1 cellular context compared by ENCODE assay signal in genomic region chr11:86211619-86212018, GRCh38.
TF ChIP-seq lines count a peak whose summit lies in the region.

No MANE protein-coding gene starts in this region.

TF ChIP-seq in K562, 482 proteins besides CTCF, POLR2A, EP300 and RAD21 (continued from another document):
- TF ChIP-seq MGA (IDR thresholded peaks at IDR 0.05) (peak; percentile 20; the same call in 1 of the 2 replicates), CEBPB (tag; IDR thresholded peaks at IDR 0.05) (peak; percentile 24; the same call in 1 of the 2 replicates), RNF2 (IDR thresholded peaks at IDR 0.05) (no peak), RAD51 (IDR thresholded peaks at IDR 0.05; ENCODE audit: borderline replicate concordance, low read depth) (no peak), CBFA2T2 (conservative IDR thresholded peaks at IDR 0.05) (peak; percentile 41), MAZ (CRISPR knock-in tag; conservative IDR thresholded peaks at IDR 0.05 in 1 of 2, IDR thresholded peaks at IDR 0.05 in 1 of 2) (0 out of 4 replicates have a peak, but pooled peaks of 1 of the 2 experiments have one; percentile 17), MEIS2 (IDR thresholded peaks at IDR 0.05; ENCODE audit: partially characterized antibody) (peak; percentile 52), TAL1 (IDR thresholded peaks at IDR 0.05) (peak; percentile 41; the same call in 1 of the 2 replicates), DIDO1 (tag; IDR thresholded peaks at IDR 0.05; ENCODE audit: low read depth) (no peak), C11orf30 (IDR thresholded peaks at IDR 0.05; ENCODE audit: low read depth) (0 out of 2 replicates have a peak, but pooled peaks have one; percentile 15), SMARCA4 (IDR thresholded peaks at IDR 0.05) (peak; percentile 54; the same call in 1 of the 2 replicates), JUND (IDR thresholded peaks at IDR 0.05; ENCODE audit: borderline replicate concordance, low read depth, low read length) (peak; percentile 69), JUND (tag; IDR thresholded peaks at IDR 0.05; ENCODE audit: borderline replicate concordance, low read depth, low read length) (peak; percentile 61; the same call in 1 of the 3 replicates), PKNOX1 (IDR thresholded peaks at IDR 0.05) (peak; percentile 89), MXI1 (IDR thresholded peaks at IDR 0.05; ENCODE audit: low read depth, low read length) (no peak), DPF2 (IDR thresholded peaks at IDR 0.05) (peak; percentile 68; the same call in 1 of the 2 replicates), ZNF316 (IDR thresholded peaks at IDR 0.05) (no peak), RCOR1 (IDR thresholded peaks at IDR 0.05; ENCODE audit: borderline replicate concordance in 1 of 2, low read depth in 2 of 2, low read length in 2 of 2) (peak; percentile 22 to 92; a peak in 2 of 4 replicates), HDAC1 (IDR thresholded peaks at IDR 0.05) (peak in 1 of 2 experiments; percentile 55; a peak in 1 of 4 replicates), CBFA2T3 (IDR thresholded peaks at IDR 0.05) (peak; percentile 70), NFE2 (IDR thresholded peaks at IDR 0.05; ENCODE audit: low read depth) (peak; percentile 56), MAFG (tag; conservative IDR thresholded peaks at IDR 0.05) (0 out of 2 replicates have a peak, but pooled peaks have one; percentile 10), KDM1A (IDR thresholded peaks at IDR 0.05) (peak; percentile 94 to 95), KDM5B (IDR thresholded peaks at IDR 0.05; ENCODE audit: insufficient replicate concordance, low read depth, low read length) (no peak), HDAC3 (IDR thresholded peaks at IDR 0.05; ENCODE audit: borderline replicate concordance, partially characterized antibody) (peak; percentile 32), POLR2AphosphoS5 (IDR thresholded peaks at IDR 0.05; ENCODE audit: control insufficient read depth, insufficient read depth, low read depth, low read length) (0 out of 2 replicates have a peak, but pooled peaks have one; percentile 26), ATF3 (IDR thresholded peaks at IDR 0.05) (peak; percentile 55; the same call in 1 of the 2 replicates), ATF3 (CRISPR knock-in tag; conservative IDR thresholded peaks at IDR 0.05) (no peak), BRD9 (IDR thresholded peaks at IDR 0.05; ENCODE audit: low read depth, partially characterized antibody) (no peak), NCOR1 (IDR thresholded peaks at IDR 0.05) (peak; percentile 32; the same call in 1 of the 2 replicates), FOSL1 (tag; conservative IDR thresholded peaks at IDR 0.05) (peak; percentile 65), TEAD4 (IDR thresholded peaks at IDR 0.05; ENCODE audit: low read length) (peak; percentile 53), TEAD4 (CRISPR knock-in tag; IDR thresholded peaks at IDR 0.05; ENCODE audit: borderline replicate concordance) (no peak)
